In the genomic region with DNA sequence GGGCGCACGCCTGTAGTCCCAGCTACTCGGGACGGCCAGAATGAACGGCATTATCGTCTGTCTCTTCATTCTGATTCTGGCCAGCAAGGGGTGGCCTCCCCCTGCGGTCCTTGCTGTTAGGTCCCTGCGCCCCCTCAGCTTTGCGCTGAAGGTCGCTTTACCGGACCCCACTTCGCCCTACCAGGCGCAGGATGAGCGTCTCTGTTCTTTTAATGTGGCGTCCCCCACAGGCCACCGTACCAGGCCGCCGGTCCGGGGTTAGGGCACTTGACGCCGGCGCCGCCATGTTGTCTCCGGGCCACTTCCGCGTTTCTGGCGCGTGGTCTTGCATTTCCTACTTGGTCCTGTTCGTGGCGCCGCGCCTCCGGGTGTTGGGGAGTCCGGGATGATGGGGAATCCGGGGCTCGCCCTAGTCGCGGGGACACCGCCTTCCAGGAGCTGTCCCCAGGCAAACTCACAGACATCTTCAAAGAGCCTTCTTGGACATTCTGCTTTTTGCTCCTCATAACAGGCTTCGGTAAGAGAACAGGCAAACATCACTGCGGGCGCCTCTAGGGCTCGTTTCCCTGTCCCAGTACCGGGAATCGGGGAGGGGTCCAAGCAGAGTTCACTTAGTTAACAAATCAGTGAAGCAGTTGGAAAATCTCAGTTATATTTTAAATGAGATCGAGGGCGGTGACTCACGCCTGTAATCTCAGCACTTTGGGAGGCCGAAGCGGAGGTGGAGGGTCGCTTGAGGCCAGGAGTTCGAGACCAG, we compare ENCODE assay signal across 8 cellular contexts. TPM values are rescaled to one million over a fixed set of nuclear protein-coding genes. Genes with fewer than 3 reads are reported as not detected.
DNase-seq lines count a peak whose midpoint lies in the region; ATAC-seq and TF ChIP-seq lines count a peak whose summit lies in the region.

No MANE protein-coding gene starts in this region.

- no peaks in the 10 kb centered on the region for H3K9me3 ChIP-seq in prostate gland

- peak overlapping the region; percentile 83 for H3K27ac ChIP-seq in angular gyrus (ENCODE audit: low read depth, low read length)
- H3K27ac ChIP-seq in prostate gland = peak overlapping the region; percentile 72 to 75
- peak overlapping the region; percentile 47 for H3K27ac ChIP-seq in urinary bladder (ENCODE audit: low read depth)

- in situ Hi-C loops in GM13977 (cut with MboI; ENCODE audit: low pct_unique_long_range_greater_than_20kb, low sequenced_read_pairs, unreplicated experiment) = loop anchor here (25.0 kb wide), 1 partner anchor 207 kb away; no protein-coding TSS in a partner anchor

- no peaks in the 10 kb centered on the region for H3K36me3 ChIP-seq in prostate gland
- no peaks in the 10 kb centered on the region for H3K36me3 ChIP-seq in urinary bladder (ENCODE audit: insufficient read depth)

- H3K4me3 ChIP-seq in prostate gland (peak overlapping the region; percentile 42 to 47), urinary bladder (ENCODE audit: low read depth, low read length) (peak overlapping the region; percentile 52)

- intact Hi-C loops in left ventricle myocardium superior (cut with micrococcal nuclease) = no loop called here
- intact Hi-C loops in prostate gland (cut with DNase I) = loop anchor here (10.0 kb wide), 2 partner anchors 175 to 415 kb away; a partner anchor contains a TSS

- WGBS in prostate gland = 4% methylated on average over 38 of the region's 52 CpGs
- 2% methylated on average over 52 of the region's 52 CpGs for WGBS in urinary bladder

- TF ChIP-seq CTCF in GM13977 (IDR thresholded peaks at IDR 0.05; ENCODE audit: extremely low read depth, insufficient read depth, missing control alignments) = peak; percentile 92
- peak; percentile 47 to 94 (median 80) for TF ChIP-seq CTCF in prostate gland (IDR thresholded peaks at IDR 0.05)

- no peak for TF ChIP-seq POLR2A in prostate gland (IDR thresholded peaks at IDR 0.05)

- DNase-seq in GM13977 (ENCODE audit: low spot score) (peak; percentile 90), NCI-H146 treated with DMSO at 0.1 percent for 48 hours (lab: John Stamatoyannopoulos, UW; ENCODE audit: unreplicated experiment) (peak; percentile 97), T-helper 1 cell (peak; percentile 88 to 94 (median 92)), left ventricle myocardium superior (peak; percentile 98), prostate gland (ENCODE audit: low spot score) (peak; percentile 98)

- ATAC-seq in HG02885 (IDR thresholded peaks at IDR 0.05; ENCODE audit: poor library complexity, unreplicated experiment) = peak; percentile 95
- ATAC-seq in left ventricle myocardium superior = peak; percentile 99

- no peaks in the 10 kb centered on the region for H3K27me3 ChIP-seq in prostate gland (replicated peaks; ENCODE audit: insufficient read depth)

- H3K4me1 ChIP-seq in prostate gland (replicated peaks) = no peaks in the 10 kb centered on the region
- H3K4me1 ChIP-seq in urinary bladder (ENCODE audit: insufficient read depth) = peaks cover 2% of the 10 kb centered on the region

RNA-seq across cellular contexts. Expression of a gene that starts 8.5 kb away (rescaled TPM):
- total RNA-seq in left ventricle myocardium superior (107 TPM), prostate gland (100 to 1,000 TPM; 101 to 152 TPM), urinary bladder (100 TPM)
- 81.2 TPM for polyA plus RNA-seq in urinary bladder

RNA-seq across cellular contexts. Expression of a gene that starts 43.7 kb away (rescaled TPM):
- total RNA-seq in left ventricle myocardium superior = 36.6 TPM
- 10 to 100 TPM; 25.8 to 71.0 TPM for total RNA-seq in prostate gland
- total RNA-seq in urinary bladder = 28.7 TPM
- polyA plus RNA-seq in urinary bladder = 24.6 TPM

Comparison
In these comparisons a context has a peak if more than half of its experiments do, and no peak if none do; other contexts are left out.
1. Peak in every context shown above with its lines: DNase-seq, ATAC-seq, H3K4me3 ChIP-seq and H3K27ac ChIP-seq.